ENCODE assay signal across 8 cellular contexts in genomic region chr5:97534166-97534565, GRCh38.
DNase-seq lines count a peak whose midpoint lies in the region; ATAC-seq and TF ChIP-seq lines count a peak whose summit lies in the region.

No MANE protein-coding gene starts in this region.

- CTCF ChIA-PET in PC-9 (lab: Charles Lee), result interaction anchor here (0.6 to 0.9 kb wide), 2 partner anchors 452 to 1193 kb away, joined by 4 read pairs; no protein-coding TSS in a partner anchor

- no peaks in the 10 kb centered on the region for H3K9me3 Mint-ChIP-seq in endothelial cell (ENCODE audit: unreplicated experiment)

- no peaks in the 10 kb centered on the region for H3K9me2 ChIP-seq in PC-9 (ENCODE audit: insufficient read depth)

- POLR2A ChIA-PET in PC-9 (lab: Charles Lee; ENCODE audit: unreplicated experiment), result no interaction called here

- ATAC-seq in GM19397 (IDR thresholded peaks at IDR 0.05; ENCODE audit: unreplicated experiment) (peak; percentile 47), HG03280 (IDR thresholded peaks at IDR 0.05; ENCODE audit: unreplicated experiment) (peak; percentile 69)

- H3K27me3 ChIP-seq in PC-9 (ENCODE audit: insufficient read depth, low read depth), result no peaks in the 10 kb centered on the region

- no peaks in the 10 kb centered on the region for H3K36me3 ChIP-seq in PC-9 (ENCODE audit: low read depth)

- intact Hi-C loops in PC-9 (cut with micrococcal nuclease; ENCODE audit: unreplicated experiment), result loop anchor here (1.0 to 5.0 kb wide), 2 partner anchors 303 to 1238 kb away; partner anchors contain the start of gene RGMB

- no peaks in the 10 kb centered on the region for H3K27me3 Mint-ChIP-seq in endothelial cell (ENCODE audit: unreplicated experiment)

- H3K27ac Mint-ChIP-seq in endothelial cell (ENCODE audit: unreplicated experiment), result no peak overlapping the region

- H4K20me1 ChIP-seq in PC-9 (ENCODE audit: insufficient read depth), result no peaks in the 10 kb centered on the region

- no peaks in the 10 kb centered on the region for H3K9me3 ChIP-seq in PC-9 (ENCODE audit: insufficient read depth, low read depth)

- H3K36me3 Mint-ChIP-seq in endothelial cell (ENCODE audit: low read depth, unreplicated experiment), result no peaks in the 10 kb centered on the region

- no peak overlapping the region for H3K4me2 ChIP-seq in PC-9

- H3F3A ChIP-seq in PC-9 (ENCODE audit: insufficient read depth, low read depth), result no peaks in the 10 kb centered on the region

- BruUV-seq in PC-9 (replicated peaks; lab: Mats Ljungman, UMichigan), result no TSS peak

- peak; percentile 70 for TF ChIP-seq CTCF in PC-9 (conservative IDR thresholded peaks at IDR 0.05)
- TF ChIP-seq CTCF in endothelial cell (IDR thresholded peaks at IDR 0.05; ENCODE audit: unreplicated experiment), result peak; percentile 54

- H2AFZ ChIP-seq in PC-9, result no peak overlapping the region

- peak; percentile 92 for DNase-seq in EL
- DNase-seq in PC-9, result peak; percentile 11 to 75
- peak; percentile 31 for DNase-seq in endothelial cell (ENCODE audit: low spot score)
- DNase-seq in mucosa of gallbladder (ENCODE audit: low spot score), result peak; percentile 43
- no peak for DNase-seq in stimulated activated CD4-positive, alpha-beta T cell treated with anti-CD3 and anti-CD28 coated beads, Interleukin-1b, Interleukin-23, amount 100 ng/mL, for 48 hours
- no peak for DNase-seq in inferior parietal cortex (ENCODE audit: extremely low spot score)

- H3K4me3 Mint-ChIP-seq in endothelial cell (ENCODE audit: unreplicated experiment), result no peak overlapping the region

- no peaks in the 10 kb centered on the region for H3K4me1 ChIP-seq in PC-9 (replicated peaks; ENCODE audit: insufficient read depth)

- no peak overlapping the region for H3K4me3 ChIP-seq in PC-9

- H3K27ac ChIP-seq in PC-9, result no peak overlapping the region

- H3K4me1 Mint-ChIP-seq in endothelial cell (ENCODE audit: unreplicated experiment), result no peaks in the 10 kb centered on the region

- no peaks in the 10 kb centered on the region for H3K79me2 ChIP-seq in PC-9 (ENCODE audit: low read depth)

Comparison
In these comparisons a context has a peak if more than half of its experiments do, and no peak if none do; other contexts are left out.
1. DNase-seq: peak in EL (single experiment), PC-9 (2 of 2), endothelial cell (single experiment) and mucosa of gallbladder (single experiment); none in stimulated activated CD4-positive, alpha-beta T cell treated with anti-CD3 and anti-CD28 coated beads, Interleukin-1b, Interleukin-23, amount 100 ng/mL, for 48 hours (single experiment) and inferior parietal cortex (single experiment).